18 cellular contexts compared by ENCODE assay signal in the genomic region with DNA sequence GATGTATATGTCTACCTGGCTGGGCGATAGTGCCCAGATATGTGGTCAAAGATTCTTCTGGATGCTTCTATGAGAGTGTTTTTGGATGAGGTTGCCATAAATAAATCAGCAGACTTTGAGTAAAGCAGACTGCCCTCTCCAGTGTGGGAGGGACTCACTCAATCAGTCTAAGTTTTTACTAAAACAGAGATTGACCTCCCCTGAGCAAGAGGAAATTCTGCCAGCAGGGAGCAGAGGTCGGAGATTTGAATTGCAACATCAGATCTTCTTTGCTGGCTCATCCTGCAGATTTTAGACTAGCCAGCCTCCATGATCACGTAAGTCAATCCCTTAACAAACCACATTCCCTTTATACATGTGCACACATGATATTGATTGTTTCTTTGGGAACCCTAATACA.
DNase-seq lines count a peak whose midpoint lies in the region; ATAC-seq and TF ChIP-seq lines count a peak whose summit lies in the region.
"Had no signal": no experiment of that assay in that cellular context is flagged by ENCODE, and none has a peak within 500 bp of the region (broad histone marks: within the 10 kb centered on the region; RNA-seq: fewer than 3 reads in every experiment).

No MANE protein-coding gene starts in this region.

- H3K14ac ChIP-seq in H9 (ENCODE audit: insufficient read depth, low read length): no peak overlapping the region; the same call in 1 of the 2 replicates

- no peaks in the 10 kb centered on the region for H3K23me2 ChIP-seq in H9 (ENCODE audit: insufficient read length, low read depth, low read length, poor library complexity, severe bottlenecking)

- peak; percentile 98 for ATAC-seq in left lobe of liver
- no peak for ATAC-seq in HG02852 (IDR thresholded peaks at IDR 0.05; ENCODE audit: unreplicated experiment)
- ATAC-seq: CD8-positive, alpha-beta T cell; K562 had no signal

- DNase-seq in H9 (no peak), left lobe of liver (ENCODE audit: low spot score) (peak; percentile 77), nephron progenitor cell (no peak), tibial artery (peak; percentile 30 to 63), GM10266 (ENCODE audit: extremely low spot score) (no peak)
- no peak for DNase-seq in CD4-positive, alpha-beta memory T cell
- DNase-seq: BE2C; CD8-positive, alpha-beta T cell; COR-L47; DMS153; DMS79 treated with DMSO at 0.1 percent for 48 hours; EL; GM23248; H7 had no signal

- H4K91ac ChIP-seq in H9 (ENCODE audit: insufficient read length, low read depth, low read length): no peak overlapping the region

- H4K20me1 ChIP-seq in H9 (ENCODE audit: control insufficient read depth, insufficient read depth, insufficient read length): no peaks in the 10 kb centered on the region

- H4K5ac ChIP-seq in H9 (ENCODE audit: insufficient read length, low read depth, low read length): no peak overlapping the region

- H2AFZ ChIP-seq in H9 (ENCODE audit: low read length): no peak overlapping the region
- H2AFZ ChIP-seq: GM23248 had no signal

- no peak overlapping the region for H3T11ph ChIP-seq in H9 (ENCODE audit: low read length)

- no peak overlapping the region for H3K23ac ChIP-seq in H9 (ENCODE audit: insufficient read length, low read depth, low read length)

- H2AK5ac ChIP-seq in H9 (ENCODE audit: insufficient read length, low read length): no peak overlapping the region

- no peaks in the 10 kb centered on the region for H3K79me1 ChIP-seq in H9 (ENCODE audit: insufficient read depth, low read depth, low read length, poor library complexity, severe bottlenecking)

- no peak overlapping the region for H3K56ac ChIP-seq in H9 (ENCODE audit: insufficient read length, low read depth, low read length)

- WGBS in H9 (ENCODE audit: extremely low coverage, insufficient read length, low lambda C conversion rate): no CpG with 5 or more reads among the region's 3 CpGs

- H3K36me3 ChIP-seq in tibial artery: no peaks in the 10 kb centered on the region
- H3K36me3 ChIP-seq in CD4-positive, alpha-beta memory T cell (ENCODE audit: insufficient read depth, low read length): no peaks in the 10 kb centered on the region
- H3K36me3 ChIP-seq: BE2C had no signal

- no peak overlapping the region for H2BK5ac ChIP-seq in H9 (ENCODE audit: insufficient read length, low read length)

- H4K8ac ChIP-seq in H9 (replicated peaks; ENCODE audit: insufficient read length, low read depth, low read length): no peak overlapping the region

- CTCF ChIA-PET in CD4-positive, alpha-beta memory T cell (lab: Charles Lee; ENCODE audit: partially characterized antibody): no interaction called here

- no peak overlapping the region for H2BK120ac ChIP-seq in H9 (ENCODE audit: low read depth, low read length, poor library complexity, severe bottlenecking)

- no peak overlapping the region for H2BK20ac ChIP-seq in H9 (ENCODE audit: low read depth, low read length, poor library complexity, severe bottlenecking)

- H3K4me2 ChIP-seq in H9 (ENCODE audit: insufficient read depth, insufficient read length, low read length): peak overlapping the region; percentile 21

- no peak overlapping the region for H2BK12ac ChIP-seq in H9 (ENCODE audit: insufficient read length, low read depth, low read length)

- H3K4me1 ChIP-seq in H9 (ENCODE audit: insufficient read depth, low read length) (peaks cover 7% of the 10 kb centered on the region), tibial artery (no peaks in the 10 kb centered on the region)
- no peaks in the 10 kb centered on the region for H3K4me1 ChIP-seq in CD4-positive, alpha-beta memory T cell (ENCODE audit: insufficient read depth, low read length)
- H3K4me1 ChIP-seq: BE2C had no signal

- no peak overlapping the region for H2BK15ac ChIP-seq in H9 (ENCODE audit: low read depth, low read length)

- H3K4me3 Mint-ChIP-seq in H9 (0 out of 5 replicates have a peak overlapping the region, but pooled peaks of 1 of the 2 experiments have one; percentile 22), nephron progenitor cell (no peak overlapping the region)
- H3K4me3 Mint-ChIP-seq in CD4-positive, alpha-beta memory T cell: no peak overlapping the region
- H3K4me3 Mint-ChIP-seq: CD8-positive, alpha-beta T cell had no signal

- no peaks in the 10 kb centered on the region for H3K79me2 ChIP-seq in H9 (ENCODE audit: insufficient read depth, low read length)

- H3K4ac ChIP-seq in H9 (ENCODE audit: low read depth, low read length): no peak overlapping the region

- no peak overlapping the region for H3K18ac ChIP-seq in H9 (ENCODE audit: insufficient read length, low read depth, low read length)

- H3K36me3 Mint-ChIP-seq in H9 (ENCODE audit: insufficient read depth in 1 of 3, low read depth in 3 of 3): no peaks in the 10 kb centered on the region; a peak in 1 of 7 replicates
- no peaks in the 10 kb centered on the region for H3K36me3 Mint-ChIP-seq in nephron progenitor cell (ENCODE audit: low read depth)
- H3K36me3 Mint-ChIP-seq in CD4-positive, alpha-beta memory T cell: no peaks in the 10 kb centered on the region
- H3K36me3 Mint-ChIP-seq: CD8-positive, alpha-beta T cell had no signal

- no peak overlapping the region for H3K9ac ChIP-seq in H9 (ENCODE audit: extremely low read depth, insufficient read length, low read length)
- H3K9ac ChIP-seq: GM23248 had no signal

- POLR2A ChIA-PET in CD4-positive, alpha-beta memory T cell (lab: Charles Lee; ENCODE audit: partially characterized antibody): no interaction called here

- H3K27ac Mint-ChIP-seq in H9: peak overlapping the region in 1 of 3 experiments; percentile 81; a peak in 3 of 7 replicates
- peak overlapping the region; percentile 57 for H3K27ac Mint-ChIP-seq in nephron progenitor cell
- H3K27ac Mint-ChIP-seq in CD4-positive, alpha-beta memory T cell: no peak overlapping the region
- H3K27ac Mint-ChIP-seq: CD8-positive, alpha-beta T cell had no signal

- no peaks in the 10 kb centered on the region for H3K27me3 Mint-ChIP-seq in H9 (ENCODE audit: low read depth)
- H3K27me3 Mint-ChIP-seq in nephron progenitor cell (ENCODE audit: low read depth, poor library complexity): peaks cover 11% of the 10 kb centered on the region
- H3K27me3 Mint-ChIP-seq in CD4-positive, alpha-beta memory T cell: peaks cover 7 to 8% of the 10 kb centered on the region in 2 donors

- no peak overlapping the region for H3K4me3 ChIP-seq in tibial artery
- no peak overlapping the region for H3K4me3 ChIP-seq in CD4-positive, alpha-beta memory T cell (ENCODE audit: low read length in 2 of 2)
- H3K4me3 ChIP-seq: GM23248, K562 had no signal

- no peaks in the 10 kb centered on the region for H3K9me3 Mint-ChIP-seq in H9
- no peaks in the 10 kb centered on the region for H3K9me3 Mint-ChIP-seq in nephron progenitor cell
- H3K9me3 Mint-ChIP-seq in CD4-positive, alpha-beta memory T cell: peaks cover 0 to 3% (median 0%) of the 10 kb centered on the region in 8 donors
- H3K9me3 Mint-ChIP-seq: CD8-positive, alpha-beta T cell had no signal

- intact Hi-C loops in tibial artery (cut with DNase I; ENCODE audit: low total_unique reads): no loop called here
- intact Hi-C loops in CD4-positive, alpha-beta memory T cell (cut with micrococcal nuclease): no loop called here

- H3K9me3 ChIP-seq in H9 (ENCODE audit: control insufficient read depth, low read depth, low read length) (no peaks in the 10 kb centered on the region), tibial artery (no peaks in the 10 kb centered on the region)
- H3K9me3 ChIP-seq in CD4-positive, alpha-beta memory T cell (ENCODE audit: control insufficient read depth in 1 of 2, low read length in 2 of 2): no peaks in the 10 kb centered on the region
- H3K9me3 ChIP-seq: BE2C had no signal

- H3K27ac ChIP-seq in H9 (ENCODE audit: insufficient read length, low read depth, low read length) (no peak overlapping the region), tibial artery (no peak overlapping the region)
- no peak overlapping the region for H3K27ac ChIP-seq in CD4-positive, alpha-beta memory T cell (ENCODE audit: low read depth, low read length)
- H3K27ac ChIP-seq: C4-2B, GM23248, HL-60 had no signal

- no peaks in the 10 kb centered on the region for H3K27me3 ChIP-seq in H9 (ENCODE audit: insufficient read depth, low read length)
- peaks cover 0 to 3% of the 10 kb centered on the region in 2 donors for H3K27me3 ChIP-seq in tibial artery
- no peaks in the 10 kb centered on the region for H3K27me3 ChIP-seq in CD4-positive, alpha-beta memory T cell (ENCODE audit: insufficient read depth, low read length)
- H3K27me3 ChIP-seq: BE2C had no signal

- TF ChIP-seq CTCF in H9 (conservative IDR thresholded peaks at IDR 0.05) (no peak), nephron progenitor cell (IDR thresholded peaks at IDR 0.05) (no peak), tibial artery (IDR thresholded peaks at IDR 0.05) (no peak), GM10266 (IDR thresholded peaks at IDR 0.05; ENCODE audit: control insufficient read depth, insufficient read depth, low read depth, missing control alignments) (no peak)

- H3K4me1 Mint-ChIP-seq in H9: peaks cover 8 to 31% of the 10 kb centered on the region in 2 experiments
- H3K4me1 Mint-ChIP-seq in nephron progenitor cell: peaks cover 18% of the 10 kb centered on the region
- H3K4me1 Mint-ChIP-seq in CD4-positive, alpha-beta memory T cell: no peaks in the 10 kb centered on the region

Comparison
In these comparisons a context has a peak if more than half of its experiments do, and no peak if none do; other contexts are left out.
1. DNase-seq: peak in left lobe of liver (single experiment) and tibial artery (2 of 2); none in H9 (single experiment), nephron progenitor cell (single experiment), GM10266 (single experiment) and CD4-positive, alpha-beta memory T cell (0 of 5).